8 cellular contexts compared by ENCODE assay signal in genomic region chr2:47903781-47904447, GRCh38. TPM values are rescaled to one million over a fixed set of nuclear protein-coding genes. Genes with fewer than 3 reads are reported as not detected.
DNase-seq lines count a peak whose midpoint lies in the region; ATAC-seq and TF ChIP-seq lines count a peak whose summit lies in the region.

No MANE protein-coding gene starts in this region.

- H2BK120ac ChIP-seq in H9 (ENCODE audit: low read depth, low read length, poor library complexity, severe bottlenecking) = no peak overlapping the region

- H3K4me3 Mint-ChIP-seq in H9 = peak overlapping the region; percentile 97 to 99

- peak overlapping the region in 2 of 3 experiments; percentile 95 to 100; a peak in 4 of 7 replicates for H3K27ac Mint-ChIP-seq in H9

- H3K9me3 ChIP-seq in H9 (ENCODE audit: control insufficient read depth, low read depth, low read length) (no peaks in the 10 kb centered on the region), WERI-Rb-1 (ENCODE audit: severe bottlenecking) (no peaks in the 10 kb centered on the region), skeletal muscle tissue (ENCODE audit: control insufficient read depth in 3 of 3, low read length in 3 of 3) (no peaks in the 10 kb centered on the region)

- no peak overlapping the region for H2BK15ac ChIP-seq in H9 (ENCODE audit: low read depth, low read length)

- no peak overlapping the region for H3K27ac ChIP-seq in H9 (ENCODE audit: insufficient read length, low read depth, low read length)
- H3K27ac ChIP-seq in WERI-Rb-1 = peak overlapping the region; percentile 94
- peak overlapping the region; percentile 90 for H3K27ac ChIP-seq in foreskin keratinocyte
- peak overlapping the region; percentile 96 for H3K27ac ChIP-seq in skeletal muscle tissue (ENCODE audit: low read depth, low read length)

- no peak overlapping the region for H3K4ac ChIP-seq in H9 (ENCODE audit: low read depth, low read length)

- H2BK5ac ChIP-seq in H9 (ENCODE audit: insufficient read length, low read length) = no peak overlapping the region

- no peaks in the 10 kb centered on the region for H3K79me1 ChIP-seq in H9 (ENCODE audit: insufficient read depth, low read depth, low read length, poor library complexity, severe bottlenecking)

- DNase-seq in H9 = no peak
- DNase-seq in WERI-Rb-1 = no peak
- DNase-seq in foreskin keratinocyte = no peak
- no peak for DNase-seq in left colon
- DNase-seq in occipital lobe (lab: John Stamatoyannopoulos, UW) = no peak

- H3K27me3 ChIP-seq in H9 (ENCODE audit: insufficient read depth, low read length) = no peaks in the 10 kb centered on the region
- H3K27me3 ChIP-seq in WERI-Rb-1 (ENCODE audit: insufficient read depth, low read depth, severe bottlenecking) = no peaks in the 10 kb centered on the region
- no peaks in the 10 kb centered on the region for H3K27me3 ChIP-seq in foreskin keratinocyte
- no peaks in the 10 kb centered on the region for H3K27me3 ChIP-seq in skeletal muscle tissue (ENCODE audit: control insufficient read depth in 3 of 3, insufficient read depth in 3 of 3, low read length in 3 of 3)

- no peak overlapping the region for H4K91ac ChIP-seq in H9 (ENCODE audit: insufficient read length, low read depth, low read length)

- H2BK12ac ChIP-seq in H9 (ENCODE audit: insufficient read length, low read depth, low read length) = no peak overlapping the region

- no peak overlapping the region for H4K5ac ChIP-seq in H9 (ENCODE audit: insufficient read length, low read depth, low read length)

- peaks cover 17% of the 10 kb centered on the region for H3K23me2 ChIP-seq in H9 (ENCODE audit: insufficient read length, low read depth, low read length, poor library complexity, severe bottlenecking)

- intact Hi-C loops in left colon (cut with DNase I, micrococcal nuclease) = no loop called here

- no peaks in the 10 kb centered on the region; the same call in 1 of the 2 replicates for H3K4me1 ChIP-seq in H9 (ENCODE audit: insufficient read depth, low read length)
- H3K4me1 ChIP-seq in foreskin keratinocyte = peaks cover 11% of the 10 kb centered on the region
- H3K4me1 ChIP-seq in skeletal muscle tissue (ENCODE audit: control insufficient read depth in 3 of 3, insufficient read depth in 3 of 3, low read length in 3 of 3) = peaks cover 4 to 16% (median 6%) of the 10 kb centered on the region in 3 donors

- H3K79me2 ChIP-seq in H9 (ENCODE audit: insufficient read depth, low read length) = peaks cover 35% of the 10 kb centered on the region; the same call in 1 of the 2 replicates

- H3K14ac ChIP-seq in H9 (ENCODE audit: insufficient read depth, low read length) = no peak overlapping the region

- H3K9ac ChIP-seq in H9 (ENCODE audit: extremely low read depth, insufficient read length, low read length) (peak overlapping the region; percentile 95), skeletal muscle tissue (ENCODE audit: low read depth in 1 of 3, low read length in 3 of 3) (peak overlapping the region; percentile 95 to 99 (median 96))

- no peak overlapping the region for H3K56ac ChIP-seq in H9 (ENCODE audit: insufficient read length, low read depth, low read length)

- TF ChIP-seq CTCF in H9 (conservative IDR thresholded peaks at IDR 0.05) = no peak
- TF ChIP-seq CTCF in WERI-Rb-1 (IDR thresholded peaks at IDR 0.05; ENCODE audit: low read depth, low read length) = no peak
- TF ChIP-seq CTCF in foreskin keratinocyte (conservative IDR thresholded peaks at IDR 0.05) = no peak

- H3K36me3 ChIP-seq in WERI-Rb-1 (peaks cover 2% of the 10 kb centered on the region; the same call in 1 of the 2 replicates), skeletal muscle tissue (ENCODE audit: control insufficient read depth in 3 of 3, insufficient read depth in 3 of 3, low read length in 3 of 3) (peaks cover 0 to 2% (median 0%) of the 10 kb centered on the region in 3 donors)

- no peaks in the 10 kb centered on the region for H4K20me1 ChIP-seq in H9 (ENCODE audit: control insufficient read depth, insufficient read depth, insufficient read length)

- H3K36me3 Mint-ChIP-seq in H9 (ENCODE audit: insufficient read depth in 1 of 3, low read depth in 3 of 3) = peaks cover 0 to 2% (median 0%) of the 10 kb centered on the region in 3 experiments; a peak in 3 of 7 replicates

- H3K27me3 Mint-ChIP-seq in H9 (ENCODE audit: low read depth) = no peaks in the 10 kb centered on the region

- no peak for ATAC-seq in foreskin keratinocyte
- no peak for ATAC-seq in GM18870 (IDR thresholded peaks at IDR 0.05; ENCODE audit: unreplicated experiment)
- no peak for ATAC-seq in left colon
- ATAC-seq in HG03175 (IDR thresholded peaks at IDR 0.05; ENCODE audit: unreplicated experiment) = no peak

- H2AK5ac ChIP-seq in H9 (ENCODE audit: insufficient read length, low read length) = no peak overlapping the region

- H4K8ac ChIP-seq in H9 (replicated peaks; ENCODE audit: insufficient read length, low read depth, low read length) = no peak overlapping the region

- H3T11ph ChIP-seq in H9 (ENCODE audit: low read length) = no peak overlapping the region

- H3K4me1 Mint-ChIP-seq in H9 = peaks cover 25 to 26% of the 10 kb centered on the region in 2 experiments

- H3K4me3 ChIP-seq in WERI-Rb-1 (ENCODE audit: low read depth, low read length) (peak overlapping the region; percentile 97), skeletal muscle tissue (ENCODE audit: low read length in 3 of 3) (peak overlapping the region; percentile 89 to 90 (median 90))

- no peak overlapping the region for H2AFZ ChIP-seq in H9 (ENCODE audit: low read length)

- H2BK20ac ChIP-seq in H9 (ENCODE audit: low read depth, low read length, poor library complexity, severe bottlenecking) = no peak overlapping the region

- no peak overlapping the region for H3K23ac ChIP-seq in H9 (ENCODE audit: insufficient read length, low read depth, low read length)

- H3K9me3 Mint-ChIP-seq in H9 = peaks cover 0 to 2% of the 10 kb centered on the region in 2 experiments; a peak in 2 of 5 replicates

- no peak overlapping the region for H3K18ac ChIP-seq in H9 (ENCODE audit: insufficient read length, low read depth, low read length)

- peak overlapping the region; percentile 94 for H3K4me2 ChIP-seq in H9 (ENCODE audit: insufficient read depth, insufficient read length, low read length)

- no CpG with 5 or more reads among the region's 9 CpGs for WGBS in H9 (ENCODE audit: extremely low coverage, insufficient read length, low lambda C conversion rate)

RNA-seq across cellular contexts. Expression of gene FBXO11, which starts 2.4 kb away (rescaled TPM):
- total RNA-seq in H9 (2021) (66.1 and 68.8 TPM in 2 replicates), foreskin keratinocyte (46.1 and 46.2 TPM in 2 replicates), skeletal muscle tissue (74.1 TPM), left colon (10 to 100 TPM; 47.0 to 51.8 TPM), occipital lobe (192 TPM)
- 16.2 and 17.9 TPM in 2 replicates for polyA plus RNA-seq in foreskin keratinocyte
